ENCODE assay signal across 1 cellular context in the genomic region with DNA sequence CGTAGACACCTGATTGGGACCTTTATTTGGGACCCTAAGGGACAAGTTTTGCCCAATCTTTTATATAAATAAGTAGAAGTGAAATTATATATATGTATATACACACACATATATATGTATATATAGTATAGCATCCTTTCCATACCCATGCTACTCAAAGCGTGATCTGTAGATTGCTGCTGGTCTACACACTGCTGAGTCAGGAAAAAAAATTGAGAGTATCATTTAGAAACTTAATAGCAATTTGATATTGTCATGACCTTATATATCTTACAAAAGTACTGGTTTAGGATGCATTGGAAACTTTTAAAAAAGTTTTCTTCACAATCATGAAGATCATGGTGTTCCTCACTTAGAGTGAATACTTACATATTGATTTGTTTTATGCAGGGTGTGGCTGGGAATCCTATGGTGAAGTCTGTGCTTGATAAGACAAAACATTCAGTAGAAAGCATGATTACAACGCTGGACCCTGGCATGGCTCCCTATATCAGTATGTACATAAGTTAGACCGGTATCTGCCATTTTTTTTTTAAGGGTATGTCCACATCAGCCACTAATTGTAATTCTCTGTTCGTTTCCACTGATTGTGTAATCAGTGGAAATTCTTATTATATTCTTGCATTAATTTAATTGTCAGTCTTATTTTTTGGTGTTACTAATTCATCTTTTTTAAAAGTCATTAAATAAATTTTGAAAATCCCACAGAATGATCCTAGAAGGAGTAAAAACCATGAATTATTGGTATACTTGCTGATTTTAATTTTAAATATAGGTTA.
A peak's percentile ranks its signal among the peaks of the same experiment; 100 is the strongest.
TF ChIP-seq lines count a peak whose summit lies in the region.

No MANE protein-coding gene starts in this region.

TF ChIP-seq in K562, 482 proteins besides CTCF, POLR2A, EP300 and RAD21 (continued from another document and continues in another):
- TF ChIP-seq, protein P1, sequence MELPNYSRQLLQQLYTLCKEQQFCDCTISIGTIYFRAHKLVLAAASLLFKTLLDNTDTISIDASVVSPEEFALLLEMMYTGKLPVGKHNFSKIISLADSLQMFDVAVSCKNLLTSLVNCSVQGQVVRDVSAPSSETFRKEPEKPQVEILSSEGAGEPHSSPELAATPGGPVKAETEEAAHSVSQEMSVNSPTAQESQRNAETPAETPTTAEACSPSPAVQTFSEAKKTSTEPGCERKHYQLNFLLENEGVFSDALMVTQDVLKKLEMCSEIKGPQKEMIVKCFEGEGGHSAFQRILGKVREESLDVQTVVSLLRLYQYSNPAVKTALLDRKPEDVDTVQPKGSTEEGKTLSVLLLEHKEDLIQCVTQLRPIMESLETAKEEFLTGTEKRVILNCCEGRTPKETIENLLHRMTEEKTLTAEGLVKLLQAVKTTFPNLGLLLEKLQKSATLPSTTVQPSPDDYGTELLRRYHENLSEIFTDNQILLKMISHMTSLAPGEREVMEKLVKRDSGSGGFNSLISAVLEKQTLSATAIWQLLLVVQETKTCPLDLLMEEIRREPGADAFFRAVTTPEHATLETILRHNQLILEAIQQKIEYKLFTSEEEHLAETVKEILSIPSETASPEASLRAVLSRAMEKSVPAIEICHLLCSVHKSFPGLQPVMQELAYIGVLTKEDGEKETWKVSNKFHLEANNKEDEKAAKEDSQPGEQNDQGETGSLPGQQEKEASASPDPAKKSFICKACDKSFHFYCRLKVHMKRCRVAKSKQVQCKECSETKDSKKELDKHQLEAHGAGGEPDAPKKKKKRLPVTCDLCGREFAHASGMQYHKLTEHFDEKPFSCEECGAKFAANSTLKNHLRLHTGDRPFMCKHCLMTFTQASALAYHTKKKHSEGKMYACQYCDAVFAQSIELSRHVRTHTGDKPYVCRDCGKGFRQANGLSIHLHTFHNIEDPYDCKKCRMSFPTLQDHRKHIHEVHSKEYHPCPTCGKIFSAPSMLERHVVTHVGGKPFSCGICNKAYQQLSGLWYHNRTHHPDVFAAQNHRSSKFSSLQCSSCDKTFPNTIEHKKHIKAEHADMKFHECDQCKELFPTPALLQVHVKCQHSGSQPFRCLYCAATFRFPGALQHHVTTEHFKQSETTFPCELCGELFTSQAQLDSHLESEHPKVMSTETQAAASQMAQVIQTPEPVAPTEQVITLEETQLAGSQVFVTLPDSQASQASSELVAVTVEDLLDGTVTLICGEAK (IDR thresholded peaks at IDR 0.05), result no peak
- TF ChIP-seq, protein P1 (CRISPR knock-in tag; IDR thresholded peaks at IDR 0.05), result no peak
- TF ChIP-seq IFI16 (CRISPR knock-in tag; IDR thresholded peaks at IDR 0.05) (no peak), MAFK (IDR thresholded peaks at IDR 0.05; ENCODE audit: low read length) (peak; percentile 51; the same call in 1 of the 2 replicates), STAT5B (CRISPR knock-in tag; IDR thresholded peaks at IDR 0.05) (no peak), MCM5 (IDR thresholded peaks at IDR 0.05; ENCODE audit: low read depth) (no peak), HMG20B (CRISPR knock-in tag; IDR thresholded peaks at IDR 0.05) (no peak), FOXK2 (conservative IDR thresholded peaks at IDR 0.05 in 1 of 2, IDR thresholded peaks at IDR 0.05 in 1 of 2; ENCODE audit: low read depth in 2 of 2) (no peak), NKRF (IDR thresholded peaks at IDR 0.05; ENCODE audit: borderline replicate concordance) (no peak), BACH1 (tag; IDR thresholded peaks at IDR 0.05) (no peak), TCF15 (CRISPR knock-in tag; IDR thresholded peaks at IDR 0.05) (no peak), MAFF (IDR thresholded peaks at IDR 0.05; ENCODE audit: low read length) (peak; percentile 63), HIVEP1 (CRISPR knock-in tag; IDR thresholded peaks at IDR 0.05) (no peak), ZNF311 (CRISPR knock-in tag; IDR thresholded peaks at IDR 0.05) (no peak), BRF1 (IDR thresholded peaks at IDR 0.05; ENCODE audit: borderline replicate concordance, extremely low read depth, insufficient read length) (no peak), ZBTB17 (CRISPR knock-in tag; IDR thresholded peaks at IDR 0.05) (no peak), NFYB (IDR thresholded peaks at IDR 0.05; ENCODE audit: extremely low read depth, insufficient read length) (no peak), EHMT2 (IDR thresholded peaks at IDR 0.05) (no peak), NEUROD1 (IDR thresholded peaks at IDR 0.05; ENCODE audit: borderline replicate concordance, low read depth, low read length, partially characterized antibody) (no peak), ASH1L (IDR thresholded peaks at IDR 0.05; ENCODE audit: borderline replicate concordance, low read depth, partially characterized antibody) (no peak), ZKSCAN3 (CRISPR knock-in tag; IDR thresholded peaks at IDR 0.05) (no peak), RBM17 (IDR thresholded peaks at IDR 0.05; ENCODE audit: borderline replicate concordance, low read depth, low read length) (no peak), ETV5 (CRISPR knock-in tag; IDR thresholded peaks at IDR 0.05; ENCODE audit: low read depth) (no peak), C11orf30 (IDR thresholded peaks at IDR 0.05; ENCODE audit: low read depth) (peak; percentile 67; the same call in 1 of the 2 replicates), RFX5 (IDR thresholded peaks at IDR 0.05; ENCODE audit: low read depth, low read length) (no peak), GABPA (tag; conservative IDR thresholded peaks at IDR 0.05; ENCODE audit: low read depth) (no peak), E2F3 (CRISPR knock-in tag; IDR thresholded peaks at IDR 0.05) (no peak)
- TF ChIP-seq, protein P2, sequence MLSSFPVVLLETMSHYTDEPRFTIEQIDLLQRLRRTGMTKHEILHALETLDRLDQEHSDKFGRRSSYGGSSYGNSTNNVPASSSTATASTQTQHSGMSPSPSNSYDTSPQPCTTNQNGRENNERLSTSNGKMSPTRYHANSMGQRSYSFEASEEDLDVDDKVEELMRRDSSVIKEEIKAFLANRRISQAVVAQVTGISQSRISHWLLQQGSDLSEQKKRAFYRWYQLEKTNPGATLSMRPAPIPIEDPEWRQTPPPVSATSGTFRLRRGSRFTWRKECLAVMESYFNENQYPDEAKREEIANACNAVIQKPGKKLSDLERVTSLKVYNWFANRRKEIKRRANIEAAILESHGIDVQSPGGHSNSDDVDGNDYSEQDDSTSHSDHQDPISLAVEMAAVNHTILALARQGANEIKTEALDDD (IDR thresholded peaks at IDR 0.05), result no peak
- TF ChIP-seq, protein P3, sequence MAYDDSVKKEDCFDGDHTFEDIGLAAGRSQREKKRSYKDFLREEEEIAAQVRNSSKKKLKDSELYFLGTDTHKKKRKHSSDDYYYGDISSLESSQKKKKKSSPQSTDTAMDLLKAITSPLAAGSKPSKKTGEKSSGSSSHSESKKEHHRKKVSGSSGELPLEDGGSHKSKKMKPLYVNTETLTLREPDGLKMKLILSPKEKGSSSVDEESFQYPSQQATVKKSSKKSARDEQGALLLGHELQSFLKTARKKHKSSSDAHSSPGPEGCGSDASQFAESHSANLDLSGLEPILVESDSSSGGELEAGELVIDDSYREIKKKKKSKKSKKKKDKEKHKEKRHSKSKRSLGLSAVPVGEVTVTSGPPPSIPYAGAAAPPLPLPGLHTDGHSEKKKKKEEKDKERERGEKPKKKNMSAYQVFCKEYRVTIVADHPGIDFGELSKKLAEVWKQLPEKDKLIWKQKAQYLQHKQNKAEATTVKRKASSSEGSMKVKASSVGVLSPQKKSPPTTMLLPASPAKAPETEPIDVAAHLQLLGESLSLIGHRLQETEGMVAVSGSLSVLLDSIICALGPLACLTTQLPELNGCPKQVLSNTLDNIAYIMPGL (CRISPR knock-in tag; IDR thresholded peaks at IDR 0.05), result no peak
- TF ChIP-seq, protein P4, sequence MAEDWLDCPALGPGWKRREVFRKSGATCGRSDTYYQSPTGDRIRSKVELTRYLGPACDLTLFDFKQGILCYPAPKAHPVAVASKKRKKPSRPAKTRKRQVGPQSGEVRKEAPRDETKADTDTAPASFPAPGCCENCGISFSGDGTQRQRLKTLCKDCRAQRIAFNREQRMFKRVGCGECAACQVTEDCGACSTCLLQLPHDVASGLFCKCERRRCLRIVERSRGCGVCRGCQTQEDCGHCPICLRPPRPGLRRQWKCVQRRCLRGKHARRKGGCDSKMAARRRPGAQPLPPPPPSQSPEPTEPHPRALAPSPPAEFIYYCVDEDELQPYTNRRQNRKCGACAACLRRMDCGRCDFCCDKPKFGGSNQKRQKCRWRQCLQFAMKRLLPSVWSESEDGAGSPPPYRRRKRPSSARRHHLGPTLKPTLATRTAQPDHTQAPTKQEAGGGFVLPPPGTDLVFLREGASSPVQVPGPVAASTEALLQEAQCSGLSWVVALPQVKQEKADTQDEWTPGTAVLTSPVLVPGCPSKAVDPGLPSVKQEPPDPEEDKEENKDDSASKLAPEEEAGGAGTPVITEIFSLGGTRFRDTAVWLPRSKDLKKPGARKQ (CRISPR knock-in tag; IDR thresholded peaks at IDR 0.05), result no peak
- TF ChIP-seq, protein P5, sequence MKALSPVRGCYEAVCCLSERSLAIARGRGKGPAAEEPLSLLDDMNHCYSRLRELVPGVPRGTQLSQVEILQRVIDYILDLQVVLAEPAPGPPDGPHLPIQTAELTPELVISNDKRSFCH (CRISPR knock-in tag; IDR thresholded peaks at IDR 0.05), result no peak
- TF ChIP-seq, protein P5 (tag; IDR thresholded peaks at IDR 0.05), result no peak
- TF ChIP-seq, protein P6, sequence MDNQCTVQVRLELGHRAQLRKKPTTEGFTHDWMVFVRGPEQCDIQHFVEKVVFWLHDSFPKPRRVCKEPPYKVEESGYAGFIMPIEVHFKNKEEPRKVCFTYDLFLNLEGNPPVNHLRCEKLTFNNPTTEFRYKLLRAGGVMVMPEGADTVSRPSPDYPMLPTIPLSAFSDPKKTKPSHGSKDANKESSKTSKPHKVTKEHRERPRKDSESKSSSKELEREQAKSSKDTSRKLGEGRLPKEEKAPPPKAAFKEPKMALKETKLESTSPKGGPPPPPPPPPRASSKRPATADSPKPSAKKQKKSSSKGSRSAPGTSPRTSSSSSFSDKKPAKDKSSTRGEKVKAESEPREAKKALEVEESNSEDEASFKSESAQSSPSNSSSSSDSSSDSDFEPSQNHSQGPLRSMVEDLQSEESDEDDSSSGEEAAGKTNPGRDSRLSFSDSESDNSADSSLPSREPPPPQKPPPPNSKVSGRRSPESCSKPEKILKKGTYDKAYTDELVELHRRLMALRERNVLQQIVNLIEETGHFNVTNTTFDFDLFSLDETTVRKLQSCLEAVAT (IDR thresholded peaks at IDR 0.05), result no peak
